Comparison of ENCODE assay signal across 25 cellular contexts in genomic region chr15:62212746-62213145, GRCh38. TPM values are rescaled to one million over a fixed set of nuclear protein-coding genes. Genes with fewer than 3 reads are reported as not detected.
DNase-seq lines count a peak whose midpoint lies in the region; ATAC-seq, FAIRE-seq and TF ChIP-seq lines count a peak whose summit lies in the region.
"Had no signal": no experiment of that assay in that cellular context is flagged by ENCODE, and none has a peak within 500 bp of the region (broad histone marks: within the 10 kb centered on the region; RNA-seq: fewer than 3 reads in every experiment).

No MANE protein-coding gene starts in this region.

- POLR2A ChIA-PET in activated CD4-positive, alpha-beta memory T cell treated with anti-CD3 and anti-CD28 coated beads, Interleukin-2, amount 10 ng/mL, durations not matched to agents 7 days and 5 days (lab: Charles Lee): no interaction called here
- POLR2A ChIA-PET in naive thymus-derived CD8-positive, alpha-beta T cell (lab: Charles Lee): no interaction called here
- POLR2A ChIA-PET in SK-N-SH (lab: Yijun Ruan, JAX): no interaction called here

- H3K4me3 Mint-ChIP-seq in activated CD8-positive, alpha-beta memory T cell treated with anti-CD3 and anti-CD28 coated beads, Interleukin-2, amount 10 ng/mL, durations not matched to agents 7 days and 5 days: no peak overlapping the region
- H3K4me3 Mint-ChIP-seq in activated CD4-positive, alpha-beta memory T cell treated with anti-CD3 and anti-CD28 coated beads, Interleukin-2, amount 10 ng/mL, durations not matched to agents 7 days and 5 days: no peak overlapping the region
- H3K4me3 Mint-ChIP-seq in naive thymus-derived CD8-positive, alpha-beta T cell: no peak overlapping the region
- H3K4me3 Mint-ChIP-seq: CD14-positive monocyte, GM23338 had no signal

- no peaks in the 10 kb centered on the region for H3K9me2 ChIP-seq in SK-N-SH

- DNase-seq in activated CD8-positive, alpha-beta memory T cell treated with anti-CD3 and anti-CD28 coated beads, Interleukin-2, amount 10 ng/mL, durations not matched to agents 7 days and 5 days: peak; percentile 42
- no peak for DNase-seq in activated CD8-positive, alpha-beta memory T cell treated with anti-CD3 and anti-CD28 coated beads, Interleukin-2, amount 50 U/mL, for 48 hours
- peak; percentile 67 for DNase-seq in DND-41
- DNase-seq in activated CD4-positive, alpha-beta memory T cell treated with anti-CD3 and anti-CD28 coated beads, Interleukin-2, amount 10 ng/mL, durations not matched to agents 7 days and 5 days: peak; percentile 20
- DNase-seq in naive thymus-derived CD8-positive, alpha-beta T cell: peak in 4 of 10 donors; percentile 4 to 56 (median 20)
- DNase-seq in NCI-H1436 treated with DMSO at 0.1 percent for 48 hours (lab: John Stamatoyannopoulos, UW): no peak
- no peak for DNase-seq in D721Med (ENCODE audit: insufficient read length, low spot score)
- no peak for DNase-seq in SK-N-SH
- DNase-seq: Calu3; DMS79 treated with DMSO at 0.1 percent for 48 hours; GDM1; NCI-H1092; NCI-H1694; NCI-H2107; NCI-H226; NCI-H526 treated with DMSO at 0.1 percent for 48 hours; NK-92 treated with Interleukin-12 subunit alpha and Interleukin-12 subunit beta, amount 100 ng/mL, for 24 hours; OCI-M1; RPMI8226 had no signal

- H3K4me1 Mint-ChIP-seq in activated CD8-positive, alpha-beta memory T cell treated with anti-CD3 and anti-CD28 coated beads, Interleukin-2, amount 10 ng/mL, durations not matched to agents 7 days and 5 days: peaks cover 8% of the 10 kb centered on the region
- H3K4me1 Mint-ChIP-seq in activated CD4-positive, alpha-beta memory T cell treated with anti-CD3 and anti-CD28 coated beads, Interleukin-2, amount 10 ng/mL, durations not matched to agents 7 days and 5 days: peaks cover 11% of the 10 kb centered on the region
- peaks cover 6 to 9% (median 7%) of the 10 kb centered on the region in 4 donors for H3K4me1 Mint-ChIP-seq in naive thymus-derived CD8-positive, alpha-beta T cell
- H3K4me1 Mint-ChIP-seq: CD14-positive monocyte, GM23338 had no signal

- H3K27me3 Mint-ChIP-seq in activated CD8-positive, alpha-beta memory T cell treated with anti-CD3 and anti-CD28 coated beads, Interleukin-2, amount 10 ng/mL, durations not matched to agents 7 days and 5 days: peaks cover 3% of the 10 kb centered on the region
- H3K27me3 Mint-ChIP-seq in activated CD4-positive, alpha-beta memory T cell treated with anti-CD3 and anti-CD28 coated beads, Interleukin-2, amount 10 ng/mL, durations not matched to agents 7 days and 5 days: no peaks in the 10 kb centered on the region
- H3K27me3 Mint-ChIP-seq in naive thymus-derived CD8-positive, alpha-beta T cell: peaks cover 7 to 32% (median 10%) of the 10 kb centered on the region in 5 donors

- TF ChIP-seq EP300 in SK-N-SH (IDR thresholded peaks at IDR 0.05; ENCODE audit: borderline replicate concordance in 1 of 2, low read depth in 1 of 2, low read length in 1 of 2): no peak

- no peak for TF ChIP-seq RAD21 in SK-N-SH (IDR thresholded peaks at IDR 0.05; ENCODE audit: low read length)

- H2AFZ ChIP-seq in DND-41 (ENCODE audit: low read depth, low read length) (peak overlapping the region; percentile 16), SK-N-SH (ENCODE audit: low read depth) (no peak overlapping the region)
- H2AFZ ChIP-seq: GM23338 had no signal

- H3F3A ChIP-seq in SK-N-SH (replicated peaks; ENCODE audit: insufficient read depth): no peaks in the 10 kb centered on the region

- H3K9ac ChIP-seq in DND-41 (ENCODE audit: low read depth, low read length) (peak overlapping the region; percentile 43; the same call in 1 of the 2 replicates), SK-N-SH (no peak overlapping the region)

- no peaks in the 10 kb centered on the region for H4K20me1 ChIP-seq in DND-41 (ENCODE audit: insufficient read depth, low read length)
- no peaks in the 10 kb centered on the region for H4K20me1 ChIP-seq in SK-N-SH (ENCODE audit: insufficient read depth)

- CTCF ChIA-PET in activated CD8-positive, alpha-beta memory T cell treated with anti-CD3 and anti-CD28 coated beads, Interleukin-2, amount 10 ng/mL, durations not matched to agents 7 days and 5 days (lab: Charles Lee): no interaction called here
- CTCF ChIA-PET in activated CD4-positive, alpha-beta memory T cell treated with anti-CD3 and anti-CD28 coated beads, Interleukin-2, amount 10 ng/mL, durations not matched to agents 7 days and 5 days (lab: Charles Lee): no interaction called here
- CTCF ChIA-PET in SK-N-SH (lab: Yijun Ruan, JAX): no interaction called here

- WGBS in SK-N-SH (ENCODE audit: low lambda C conversion rate): 27% methylated on average over 4 of the region's 4 CpGs

- H3K4me2 ChIP-seq in DND-41 (ENCODE audit: insufficient read depth, low read length): no peak overlapping the region; the same call in 1 of the 2 replicates
- H3K4me2 ChIP-seq in SK-N-SH: no peak overlapping the region
- H3K4me2 ChIP-seq: GM23338 had no signal

- no peaks in the 10 kb centered on the region for H3K27me3 ChIP-seq in DND-41 (ENCODE audit: insufficient read depth, low read length, poor library complexity)
- no peaks in the 10 kb centered on the region for H3K27me3 ChIP-seq in SK-N-SH (ENCODE audit: insufficient read depth)

- no peaks in the 10 kb centered on the region for H3K79me2 ChIP-seq in DND-41 (ENCODE audit: insufficient read depth, low read length)
- H3K79me2 ChIP-seq in SK-N-SH (ENCODE audit: insufficient read depth): no peaks in the 10 kb centered on the region

- peaks cover 45% of the 10 kb centered on the region for H3K9me3 ChIP-seq in DND-41 (ENCODE audit: insufficient read depth, low read length, severe bottlenecking)
- no peaks in the 10 kb centered on the region for H3K9me3 ChIP-seq in SK-N-SH

- FAIRE-seq in D721Med (lab: Jason Lieb, UNC): no peak
- FAIRE-seq: A204.1, GM12892, HTR-8/SVneo had no signal

- H3K4me3 ChIP-seq in DND-41 (ENCODE audit: low read depth in 1 of 2, low read length in 2 of 2) (no peak overlapping the region), SK-N-SH (ENCODE audit: low read depth in 2 of 2, low read length in 1 of 2) (no peak overlapping the region)
- H3K4me3 ChIP-seq: GM23338 had no signal

- H3K36me3 ChIP-seq in DND-41 (ENCODE audit: insufficient read depth, low read length) (no peaks in the 10 kb centered on the region), SK-N-SH (replicated peaks in 1 of 2; ENCODE audit: control insufficient read depth in 1 of 2, insufficient read depth in 2 of 2, low read length in 1 of 2) (no peaks in the 10 kb centered on the region)

- H3K27ac ChIP-seq in DND-41 (ENCODE audit: low read length): peak overlapping the region; percentile 81
- no peak overlapping the region for H3K27ac ChIP-seq in SK-N-SH (ENCODE audit: low read depth in 2 of 2, low read length in 1 of 2)

- H3K36me3 Mint-ChIP-seq in activated CD8-positive, alpha-beta memory T cell treated with anti-CD3 and anti-CD28 coated beads, Interleukin-2, amount 10 ng/mL, durations not matched to agents 7 days and 5 days: no peaks in the 10 kb centered on the region
- H3K36me3 Mint-ChIP-seq in activated CD4-positive, alpha-beta memory T cell treated with anti-CD3 and anti-CD28 coated beads, Interleukin-2, amount 10 ng/mL, durations not matched to agents 7 days and 5 days (ENCODE audit: low read depth): peaks cover 3% of the 10 kb centered on the region
- peaks cover 0 to 17% (median 13%) of the 10 kb centered on the region in 3 donors for H3K36me3 Mint-ChIP-seq in naive thymus-derived CD8-positive, alpha-beta T cell
- H3K36me3 Mint-ChIP-seq: CD14-positive monocyte had no signal

- H3K9me3 Mint-ChIP-seq in activated CD8-positive, alpha-beta memory T cell treated with anti-CD3 and anti-CD28 coated beads, Interleukin-2, amount 10 ng/mL, durations not matched to agents 7 days and 5 days (ENCODE audit: low read depth): peaks cover 13% of the 10 kb centered on the region
- peaks cover 18% of the 10 kb centered on the region for H3K9me3 Mint-ChIP-seq in activated CD4-positive, alpha-beta memory T cell treated with anti-CD3 and anti-CD28 coated beads, Interleukin-2, amount 10 ng/mL, durations not matched to agents 7 days and 5 days
- H3K9me3 Mint-ChIP-seq in naive thymus-derived CD8-positive, alpha-beta T cell: peaks cover 0 to 35% (median 16%) of the 10 kb centered on the region in 9 donors

- H3K4me1 ChIP-seq in DND-41 (ENCODE audit: insufficient read depth, low read length): peaks cover 24% of the 10 kb centered on the region
- no peaks in the 10 kb centered on the region for H3K4me1 ChIP-seq in SK-N-SH (ENCODE audit: control insufficient read depth in 1 of 2, insufficient read depth in 2 of 2, low read depth in 1 of 2, low read length in 1 of 2)

- no peak for TF ChIP-seq CTCF in DND-41 (IDR thresholded peaks at IDR 0.05; ENCODE audit: borderline replicate concordance, extremely low read depth, low read length, poor library complexity, severe bottlenecking)
- no peak for TF ChIP-seq CTCF in D721Med (IDR thresholded peaks at IDR 0.05; ENCODE audit: insufficient read depth, missing control alignments)
- no peak for TF ChIP-seq CTCF in SK-N-SH (IDR thresholded peaks at IDR 0.05)

- ATAC-seq in activated CD8-positive, alpha-beta memory T cell treated with anti-CD3 and anti-CD28 coated beads, Interleukin-2, amount 10 ng/mL, durations not matched to agents 7 days and 5 days: no peak
- peak; percentile 97 for ATAC-seq in DND-41 (ENCODE audit: insufficient read depth, low read depth)
- ATAC-seq in naive thymus-derived CD8-positive, alpha-beta T cell: peak; percentile 33 to 77
- ATAC-seq: GM23338 had no signal

- H3K27ac Mint-ChIP-seq in activated CD8-positive, alpha-beta memory T cell treated with anti-CD3 and anti-CD28 coated beads, Interleukin-2, amount 10 ng/mL, durations not matched to agents 7 days and 5 days: no peak overlapping the region
- H3K27ac Mint-ChIP-seq in activated CD4-positive, alpha-beta memory T cell treated with anti-CD3 and anti-CD28 coated beads, Interleukin-2, amount 10 ng/mL, durations not matched to agents 7 days and 5 days: peak overlapping the region; percentile 53
- no peak overlapping the region for H3K27ac Mint-ChIP-seq in naive thymus-derived CD8-positive, alpha-beta T cell
- H3K27ac Mint-ChIP-seq: CD14-positive monocyte, GM23338 had no signal

TF ChIP-seq in SK-N-SH, 30 proteins besides CTCF, POLR2A, EP300 and RAD21:
- TF ChIP-seq CHD2 (IDR thresholded peaks at IDR 0.05; ENCODE audit: low read length, partially characterized antibody) (no peak), MEF2A (IDR thresholded peaks at IDR 0.05; ENCODE audit: borderline replicate concordance, low read depth) (no peak), SMC3 (IDR thresholded peaks at IDR 0.05; ENCODE audit: low read depth, low read length) (no peak)

RNA-seq across cellular contexts. Expression of gene C2CD4B, which starts 47.7 kb away (rescaled TPM):
- total RNA-seq in activated CD8-positive, alpha-beta memory T cell treated with anti-CD3 and anti-CD28 coated beads, Interleukin-2, amount 10 ng/mL, durations not matched to agents 7 days and 5 days: under 1 TPM in 1 of 2 experiments, not detected in 1; 0.23 TPM
- under 1 TPM; 0.23 to 0.40 TPM for total RNA-seq in activated CD4-positive, alpha-beta memory T cell treated with anti-CD3 and anti-CD28 coated beads, Interleukin-2, amount 10 ng/mL, durations not matched to agents 7 days and 5 days
- not detected for total RNA-seq in naive thymus-derived CD8-positive, alpha-beta T cell
- not detected for polyA plus RNA-seq in naive thymus-derived CD8-positive, alpha-beta T cell
- polyA plus RNA-seq in SK-N-SH (2012; rRNA removed): not detected in 2 replicates
- polyA plus RNA-seq in SK-N-SH (2012; cell fraction: cytosol; rRNA removed): not detected in 2 replicates
- not detected in 2 replicates for polyA plus RNA-seq in SK-N-SH (2012; cell fraction: nucleus; rRNA removed)
- total RNA-seq: M059J had no signal
- polyA plus RNA-seq: CD14-positive monocyte, GM23338 had no signal

Comparison
In these comparisons a context has a peak if more than half of its experiments do, and no peak if none do; other contexts are left out.
1. DNase-seq: peak in activated CD8-positive, alpha-beta memory T cell treated with anti-CD3 and anti-CD28 coated beads, Interleukin-2, amount 10 ng/mL, durations not matched to agents 7 days and 5 days (single experiment), DND-41 (single experiment) and activated CD4-positive, alpha-beta memory T cell treated with anti-CD3 and anti-CD28 coated beads, Interleukin-2, amount 10 ng/mL, durations not matched to agents 7 days and 5 days (single experiment); none in activated CD8-positive, alpha-beta memory T cell treated with anti-CD3 and anti-CD28 coated beads, Interleukin-2, amount 50 U/mL, for 48 hours (single experiment), NCI-H1436 treated with DMSO at 0.1 percent for 48 hours (single experiment), D721Med (single experiment) and SK-N-SH (single experiment).